In the genomic region with DNA sequence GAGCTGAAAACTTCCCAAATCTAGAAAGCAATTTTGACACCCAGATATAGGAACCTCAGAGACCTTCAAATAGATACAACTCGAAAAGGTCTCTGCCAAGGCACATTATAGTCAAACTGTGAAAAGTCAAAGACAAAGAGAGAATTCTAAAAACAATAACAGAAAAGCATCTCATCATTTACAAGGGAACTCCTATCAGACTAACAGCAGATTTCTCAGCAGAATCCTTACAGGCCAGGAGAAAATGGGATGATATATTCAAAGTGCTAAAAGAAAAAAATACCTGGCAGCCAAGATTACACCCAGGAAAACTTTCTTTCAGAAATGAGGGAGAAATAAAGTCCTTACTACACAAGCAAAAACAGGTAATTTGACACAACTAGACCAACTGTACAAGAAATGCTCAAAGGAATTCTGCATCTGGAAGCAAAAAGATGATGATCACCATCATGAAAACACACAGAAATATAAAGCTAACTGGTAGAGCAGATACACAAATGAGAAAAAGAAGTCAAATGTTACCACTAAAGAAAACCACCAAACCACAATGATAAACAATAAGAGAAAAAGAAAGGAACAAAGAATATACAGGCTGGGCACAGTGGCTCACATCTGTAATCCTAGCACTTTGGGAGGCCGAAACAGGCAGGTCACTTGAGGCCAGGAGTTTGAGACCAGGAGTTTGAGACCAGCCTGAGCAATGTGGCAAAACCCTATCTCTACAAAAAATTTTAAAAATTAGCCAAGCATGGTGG, we compare ENCODE assay signal across 19 cellular contexts. TPM values are rescaled to one million over a fixed set of nuclear protein-coding genes. Genes with fewer than 3 reads are reported as not detected.
DNase-seq lines count a peak whose midpoint lies in the region; ATAC-seq, FAIRE-seq and TF ChIP-seq lines count a peak whose summit lies in the region.
"Had no signal": no experiment of that assay in that cellular context is flagged by ENCODE, and none has a peak within 500 bp of the region (broad histone marks: within the 10 kb centered on the region; RNA-seq: fewer than 3 reads in every experiment).

No MANE protein-coding gene starts in this region.

- no peak for TF ChIP-seq CTCF in BE2C (IDR thresholded peaks at IDR 0.05; ENCODE audit: low read depth, low read length)

- H2AK5ac ChIP-seq in mesenchymal stem cell (ENCODE audit: low read length, severe bottlenecking) = no peak overlapping the region

- peak in 1 of 5 donors; percentile 10 for DNase-seq in CD4-positive, alpha-beta memory T cell
- DNase-seq in Jurkat, Clone E6-1 (ENCODE audit: low read depth, low spot score) = peak; percentile 64
- DNase-seq in mesenchymal stem cell (peak; percentile 63), BE2C (no peak), NCI-H2081 treated with DMSO at 0.1 percent for 48 hours (lab: John Stamatoyannopoulos, UW) (no peak), small intestine (no peak)
- DNase-seq: amniotic stem cell; DMS79; H9; islet precursor cell; KBM-7; right lobe of liver; stimulated activated CD4-positive, alpha-beta T cell treated with anti-CD3 and anti-CD28 coated beads, Interleukin-4, amount 100 ng/mL, for 1 hour; upper lobe of left lung had no signal

- H2BK15ac ChIP-seq in mesenchymal stem cell (ENCODE audit: low read depth, poor library complexity, severe bottlenecking) = no peak overlapping the region

- no peak overlapping the region for H3K4me2 ChIP-seq in mesenchymal stem cell (ENCODE audit: low read length, poor library complexity, severe bottlenecking)

- no peak overlapping the region for H3K4me3 ChIP-seq in CD4-positive, alpha-beta memory T cell (ENCODE audit: low read length in 2 of 2)
- H3K4me3 ChIP-seq in Jurkat, Clone E6-1 (ENCODE audit: low read length) = no peak overlapping the region
- H3K4me3 ChIP-seq in mesenchymal stem cell (ENCODE audit: insufficient read depth in 1 of 2, low read depth in 1 of 2, low read length in 2 of 2) (peak overlapping the region in 1 of 2 experiments; percentile 12), BE2C (ENCODE audit: low read depth, low read length) (no peak overlapping the region), small intestine (ENCODE audit: low read depth in 1 of 2, low read length in 2 of 2) (no peak overlapping the region)
- H3K4me3 ChIP-seq: right lobe of liver, SK-N-MC, upper lobe of left lung had no signal

- 86% methylated on average over 2 of the region's 2 CpGs for WGBS in mesenchymal stem cell
- WGBS in small intestine, 3 donors = 84 to 88% (median 87%) methylated on average over 2 of the region's 2 CpGs

- H3K27me3 ChIP-seq in CD4-positive, alpha-beta memory T cell (ENCODE audit: insufficient read depth, low read length) = no peaks in the 10 kb centered on the region
- no peaks in the 10 kb centered on the region for H3K27me3 ChIP-seq in mesenchymal stem cell (ENCODE audit: control insufficient read depth in 1 of 2, insufficient read depth in 1 of 2, low read length in 2 of 2)
- H3K27me3 ChIP-seq in BE2C = no peaks in the 10 kb centered on the region
- H3K27me3 ChIP-seq in small intestine (ENCODE audit: control insufficient read depth in 2 of 2, insufficient read depth in 2 of 2, low read length in 2 of 2) = no peaks in the 10 kb centered on the region
- H3K27me3 ChIP-seq: right lobe of liver, upper lobe of left lung had no signal

- H3K4me1 Mint-ChIP-seq in CD4-positive, alpha-beta memory T cell = peaks cover 44 to 78% (median 56%) of the 10 kb centered on the region in 4 donors
- H3K4me1 Mint-ChIP-seq in activated T-helper 17 cell treated with anti-CD3 and anti-CD28 coated beads, Interleukin-2, amount 50 U/mL, for 72 hours = peaks cover 46% of the 10 kb centered on the region

- H2BK5ac ChIP-seq in mesenchymal stem cell (ENCODE audit: low read depth, low read length, poor library complexity, severe bottlenecking) = no peak overlapping the region

- no peak overlapping the region for H3K23ac ChIP-seq in mesenchymal stem cell (ENCODE audit: low read length in 2 of 2)

- H3K9me3 ChIP-seq in CD4-positive, alpha-beta memory T cell (ENCODE audit: control insufficient read depth in 1 of 2, low read length in 2 of 2) = no peaks in the 10 kb centered on the region
- peaks cover 14% of the 10 kb centered on the region for H3K9me3 ChIP-seq in mesenchymal stem cell (ENCODE audit: control insufficient read depth, low read length)
- H3K9me3 ChIP-seq in BE2C = no peaks in the 10 kb centered on the region
- no peaks in the 10 kb centered on the region for H3K9me3 ChIP-seq in small intestine (ENCODE audit: control insufficient read depth, low read depth)
- H3K9me3 ChIP-seq: right lobe of liver had no signal

- POLR2A ChIA-PET in CD4-positive, alpha-beta memory T cell (lab: Charles Lee; ENCODE audit: partially characterized antibody) = interaction anchor here (1.0 kb wide), 1 partner anchor 51 kb away, joined by 3 read pairs; a partner anchor contains a TSS

- no peak overlapping the region for H3K9ac ChIP-seq in mesenchymal stem cell (ENCODE audit: low read length)

- no peak overlapping the region for H2BK120ac ChIP-seq in mesenchymal stem cell (ENCODE audit: low read depth, low read length)

- intact Hi-C loops in CD4-positive, alpha-beta memory T cell (cut with micrococcal nuclease) = no loop called here

- H3K27ac Mint-ChIP-seq in CD4-positive, alpha-beta memory T cell = peak overlapping the region in 6 of 7 donors; percentile 1 to 68 (median 51)
- H3K27ac Mint-ChIP-seq in activated T-helper 17 cell treated with anti-CD3 and anti-CD28 coated beads, Interleukin-2, amount 50 U/mL, for 72 hours = peak overlapping the region; percentile 83

- CTCF ChIA-PET in CD4-positive, alpha-beta memory T cell (lab: Charles Lee; ENCODE audit: partially characterized antibody) = no interaction called here

- no peak overlapping the region for H4K91ac ChIP-seq in mesenchymal stem cell (ENCODE audit: low read length)

- H2AFZ ChIP-seq in mesenchymal stem cell (ENCODE audit: low read depth, low read length) = no peak overlapping the region

- H3K9me3 Mint-ChIP-seq in CD4-positive, alpha-beta memory T cell = peaks cover 7 to 23% (median 16%) of the 10 kb centered on the region in 8 donors
- peaks cover 4% of the 10 kb centered on the region for H3K9me3 Mint-ChIP-seq in activated T-helper 17 cell treated with anti-CD3 and anti-CD28 coated beads, Interleukin-2, amount 50 U/mL, for 72 hours

- no peaks in the 10 kb centered on the region for H3K27me3 Mint-ChIP-seq in CD4-positive, alpha-beta memory T cell
- no peaks in the 10 kb centered on the region for H3K27me3 Mint-ChIP-seq in activated T-helper 17 cell treated with anti-CD3 and anti-CD28 coated beads, Interleukin-2, amount 50 U/mL, for 72 hours

- H3K27ac ChIP-seq in CD4-positive, alpha-beta memory T cell (ENCODE audit: low read depth, low read length) = no peak overlapping the region
- H3K27ac ChIP-seq in mesenchymal stem cell (ENCODE audit: low read length, poor library complexity, severe bottlenecking) = no peak overlapping the region
- H3K27ac ChIP-seq in small intestine (ENCODE audit: low read depth in 1 of 2, low read length in 1 of 2) = no peak overlapping the region
- H3K27ac ChIP-seq: epithelial cell of prostate, right lobe of liver, SK-N-MC, upper lobe of left lung had no signal

- peaks cover 22% of the 10 kb centered on the region for H3K79me1 ChIP-seq in mesenchymal stem cell (replicated peaks; ENCODE audit: low read length, poor library complexity, severe bottlenecking)

- H4K8ac ChIP-seq in mesenchymal stem cell (ENCODE audit: low read length) = no peak overlapping the region

- H3K4ac ChIP-seq in mesenchymal stem cell (ENCODE audit: low read depth in 1 of 2, low read length in 2 of 2) = no peak overlapping the region

- H3K14ac ChIP-seq in mesenchymal stem cell (ENCODE audit: low read length in 2 of 2) = no peak overlapping the region

- H3K18ac ChIP-seq in mesenchymal stem cell (ENCODE audit: low read depth in 1 of 2, low read length in 2 of 2) = no peak overlapping the region

- no peak for FAIRE-seq in small intestine (lab: Jason Lieb, UNC)
- FAIRE-seq: colon had no signal

- H3K36me3 ChIP-seq in CD4-positive, alpha-beta memory T cell (ENCODE audit: insufficient read depth, low read length) = no peaks in the 10 kb centered on the region
- H3K36me3 ChIP-seq in mesenchymal stem cell (ENCODE audit: control insufficient read depth in 1 of 2, insufficient read depth in 2 of 2, low read depth in 1 of 2, low read length in 2 of 2) = peaks cover 19 to 25% of the 10 kb centered on the region in 2 experiments
- H3K36me3 ChIP-seq in BE2C = peaks cover 6% of the 10 kb centered on the region
- no peaks in the 10 kb centered on the region for H3K36me3 ChIP-seq in small intestine (ENCODE audit: control insufficient read depth in 2 of 2, insufficient read depth in 2 of 2, low read length in 2 of 2)

- H3K4me3 Mint-ChIP-seq in CD4-positive, alpha-beta memory T cell = peak overlapping the region in 6 of 8 donors; percentile 49 to 84 (median 58)
- peak overlapping the region; percentile 56 for H3K4me3 Mint-ChIP-seq in activated T-helper 17 cell treated with anti-CD3 and anti-CD28 coated beads, Interleukin-2, amount 50 U/mL, for 72 hours
- H3K4me3 Mint-ChIP-seq: H9 had no signal

- H3K36me3 Mint-ChIP-seq in CD4-positive, alpha-beta memory T cell = peaks cover 51 to 54% of the 10 kb centered on the region in 2 donors
- H3K36me3 Mint-ChIP-seq in activated T-helper 17 cell treated with anti-CD3 and anti-CD28 coated beads, Interleukin-2, amount 50 U/mL, for 72 hours (ENCODE audit: low read depth) = peaks cover 31% of the 10 kb centered on the region

- peak; percentile 68 for ATAC-seq in activated T-helper 17 cell treated with anti-CD3 and anti-CD28 coated beads, Interleukin-2, amount 50 U/mL, for 72 hours (replicated peaks)
- no peak for ATAC-seq in HG03442 (IDR thresholded peaks at IDR 0.05; ENCODE audit: unreplicated experiment)
- ATAC-seq: right lobe of liver had no signal

- H3K4me1 ChIP-seq in CD4-positive, alpha-beta memory T cell (ENCODE audit: insufficient read depth, low read length) = peaks cover 24% of the 10 kb centered on the region
- H3K4me1 ChIP-seq in mesenchymal stem cell (ENCODE audit: control insufficient read depth, insufficient read depth, low read depth, low read length) (peaks cover 5% of the 10 kb centered on the region), BE2C (no peaks in the 10 kb centered on the region), small intestine (ENCODE audit: control insufficient read depth in 2 of 2, insufficient read depth in 1 of 2, low read depth in 1 of 2, low read length in 1 of 2) (no peaks in the 10 kb centered on the region)
- H3K4me1 ChIP-seq: right lobe of liver had no signal

- no peak overlapping the region for H2BK12ac ChIP-seq in mesenchymal stem cell (ENCODE audit: low read length in 2 of 2)

RNA-seq across cellular contexts. Expression of a gene that starts 50.4 kb away (rescaled TPM):
- total RNA-seq in CD4-positive, alpha-beta memory T cell = 100 to 1,000 TPM; 135 TPM
- 100 to 1,000 TPM; 129 to 258 TPM for polyA plus RNA-seq in CD4-positive, alpha-beta memory T cell
- polyA plus RNA-seq in Jurkat, Clone E6-1 (2012; ENCODE audit: insufficient read depth, insufficient read length) = 101 TPM
- total RNA-seq in activated T-helper 17 cell treated with anti-CD3 and anti-CD28 coated beads, Interleukin-2, amount 50 U/mL, for 72 hours = 10 to 100 TPM; 85.3 to 93.0 TPM
- 313 TPM for polyA plus RNA-seq in mesenchymal stem cell (2013, experiment 1 of 2)
- 300 TPM for polyA plus RNA-seq in mesenchymal stem cell (2013, experiment 2 of 2)
- 75.1 TPM for polyA plus RNA-seq in BE2C (2012; ENCODE audit: insufficient read depth, insufficient read length, low read depth)
- polyA plus RNA-seq in small intestine = 10 to 100 TPM in 1 of 3 donors, 1 to 10 TPM in 2; 5.1 to 31.7 (median 5.4) TPM

Comparison
In these comparisons a context has a peak if more than half of its experiments do, and no peak if none do; other contexts are left out.
1. DNase-seq: peak in Jurkat, Clone E6-1 (single experiment) and mesenchymal stem cell (single experiment); none in BE2C (single experiment), NCI-H2081 treated with DMSO at 0.1 percent for 48 hours (single experiment) and small intestine (single experiment).